Comparison of ENCODE assay signal across 1 cellular context in the genomic region with DNA sequence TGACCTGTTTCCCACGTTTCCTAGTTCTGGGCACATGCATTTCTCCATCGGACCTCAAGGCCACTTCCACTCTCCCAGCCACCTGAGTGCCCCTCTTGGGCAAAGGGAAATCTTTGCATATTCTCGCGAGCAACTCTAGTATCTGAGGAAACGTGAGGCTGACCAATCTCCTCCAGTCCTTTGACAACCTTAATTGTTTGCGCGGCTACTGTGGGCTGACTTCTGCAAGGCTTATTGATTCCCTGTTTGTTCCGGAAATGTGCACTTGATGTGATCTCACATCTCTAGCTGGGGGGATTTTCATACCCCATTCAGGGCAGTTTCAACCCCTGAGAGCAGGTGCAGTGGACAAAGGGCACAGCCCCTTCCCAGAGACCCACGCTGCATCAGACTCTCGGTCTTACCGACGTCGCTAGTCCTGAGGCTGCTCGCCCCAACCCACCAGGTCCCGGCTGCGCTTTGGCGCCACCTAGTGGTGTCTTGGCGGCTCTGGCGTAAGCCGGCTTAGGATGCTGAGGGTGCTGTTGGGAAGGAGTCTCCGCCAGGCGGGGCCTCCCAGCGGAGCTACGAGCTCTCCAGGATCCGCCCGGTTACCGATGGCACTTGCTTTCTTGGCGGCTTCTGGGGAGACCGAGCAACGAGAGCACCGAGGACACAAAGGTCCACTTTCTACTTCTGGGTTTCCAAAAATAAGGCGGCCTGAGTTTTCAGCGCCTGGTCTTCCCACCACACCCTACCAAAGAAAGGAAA.
TF ChIP-seq lines count a peak whose summit lies in the region.

No MANE protein-coding gene starts in this region.

TF ChIP-seq in H1, 55 proteins besides CTCF, POLR2A, EP300 and RAD21:
- 0 out of 2 replicates have a peak, but pooled peaks have one; percentile 49 for TF ChIP-seq TAF1 (IDR thresholded peaks at IDR 0.05; ENCODE audit: low read depth, low read length)
- 0 out of 2 replicates have a peak, but pooled peaks have one; percentile 45 for TF ChIP-seq POLR2AphosphoS5 (IDR thresholded peaks at IDR 0.05; ENCODE audit: low read depth, low read length)
- peak; percentile 54; the same call in 1 of the 2 replicates for TF ChIP-seq JUND (IDR thresholded peaks at IDR 0.05; ENCODE audit: low read length)
- 0 out of 2 replicates have a peak, but pooled peaks have one; percentile 31 for TF ChIP-seq RBBP5 (IDR thresholded peaks at IDR 0.05; ENCODE audit: borderline replicate concordance, low read depth, low read length)
- peak; percentile 41; the same call in 1 of the 2 replicates for TF ChIP-seq PHF8 (conservative IDR thresholded peaks at IDR 0.05; ENCODE audit: low read depth, low read length)
- TF ChIP-seq CREB1 (IDR thresholded peaks at IDR 0.05), result peak; percentile 81
- TF ChIP-seq CEBPB (IDR thresholded peaks at IDR 0.05; ENCODE audit: low read depth, low read length), result 0 out of 2 replicates have a peak, but pooled peaks have one; percentile 38
- peak; percentile 93 for TF ChIP-seq ASH2L (IDR thresholded peaks at IDR 0.05; ENCODE audit: low read length)
- TF ChIP-seq, protein P1, sequence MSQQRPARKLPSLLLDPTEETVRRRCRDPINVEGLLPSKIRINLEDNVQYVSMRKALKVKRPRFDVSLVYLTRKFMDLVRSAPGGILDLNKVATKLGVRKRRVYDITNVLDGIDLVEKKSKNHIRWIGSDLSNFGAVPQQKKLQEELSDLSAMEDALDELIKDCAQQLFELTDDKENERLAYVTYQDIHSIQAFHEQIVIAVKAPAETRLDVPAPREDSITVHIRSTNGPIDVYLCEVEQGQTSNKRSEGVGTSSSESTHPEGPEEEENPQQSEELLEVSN (IDR thresholded peaks at IDR 0.05), result peak; percentile 52; the same call in 1 of the 2 replicates
- TF ChIP-seq KDM4A (IDR thresholded peaks at IDR 0.05; ENCODE audit: low read depth, low read length, severe bottlenecking), result peak; percentile 88
- TF ChIP-seq USF2 (IDR thresholded peaks at IDR 0.05; ENCODE audit: low read length), result no peak
- peak; percentile 61; the same call in 1 of the 2 replicates for TF ChIP-seq YY1 (IDR thresholded peaks at IDR 0.05; ENCODE audit: low read depth, low read length)
- peak; percentile 48; the same call in 1 of the 2 replicates for TF ChIP-seq TBP (IDR thresholded peaks at IDR 0.05; ENCODE audit: low read depth, low read length)
- TF ChIP-seq ATF2 (IDR thresholded peaks at IDR 0.05; ENCODE audit: low read length), result no peak
- no peak for TF ChIP-seq HDAC2 (IDR thresholded peaks at IDR 0.05; ENCODE audit: borderline replicate concordance in 1 of 2, low read depth in 2 of 2, low read length in 2 of 2)
- peak; percentile 79 for TF ChIP-seq TAF7 (optimal IDR thresholded peaks at IDR 0.05; ENCODE audit: borderline replicate concordance, low read depth, low read length)
- no peak for TF ChIP-seq SRF (IDR thresholded peaks at IDR 0.05; ENCODE audit: low read depth, low read length)
- TF ChIP-seq CHD2 (IDR thresholded peaks at IDR 0.05; ENCODE audit: low read length), result peak; percentile 77
- no peak for TF ChIP-seq SIX5 (IDR thresholded peaks at IDR 0.05; ENCODE audit: low read depth, low read length)
- TF ChIP-seq BRCA1 (IDR thresholded peaks at IDR 0.05; ENCODE audit: low read depth, low read length), result 0 out of 2 replicates have a peak, but pooled peaks have one; percentile 2
- TF ChIP-seq GABPA (IDR thresholded peaks at IDR 0.05; ENCODE audit: borderline replicate concordance, insufficient read depth, low read length), result peak; percentile 14; the same call in 1 of the 2 replicates
- TF ChIP-seq RFX5 (IDR thresholded peaks at IDR 0.05; ENCODE audit: borderline replicate concordance, low read depth, low read length), result no peak
- TF ChIP-seq TEAD4 (IDR thresholded peaks at IDR 0.05; ENCODE audit: low read depth, low read length), result 0 out of 2 replicates have a peak, but pooled peaks have one; percentile 12
- peak; percentile 35; the same call in 1 of the 2 replicates for TF ChIP-seq MAX (IDR thresholded peaks at IDR 0.05)
